Comparison of ENCODE assay signal across 8 cellular contexts in the genomic region with DNA sequence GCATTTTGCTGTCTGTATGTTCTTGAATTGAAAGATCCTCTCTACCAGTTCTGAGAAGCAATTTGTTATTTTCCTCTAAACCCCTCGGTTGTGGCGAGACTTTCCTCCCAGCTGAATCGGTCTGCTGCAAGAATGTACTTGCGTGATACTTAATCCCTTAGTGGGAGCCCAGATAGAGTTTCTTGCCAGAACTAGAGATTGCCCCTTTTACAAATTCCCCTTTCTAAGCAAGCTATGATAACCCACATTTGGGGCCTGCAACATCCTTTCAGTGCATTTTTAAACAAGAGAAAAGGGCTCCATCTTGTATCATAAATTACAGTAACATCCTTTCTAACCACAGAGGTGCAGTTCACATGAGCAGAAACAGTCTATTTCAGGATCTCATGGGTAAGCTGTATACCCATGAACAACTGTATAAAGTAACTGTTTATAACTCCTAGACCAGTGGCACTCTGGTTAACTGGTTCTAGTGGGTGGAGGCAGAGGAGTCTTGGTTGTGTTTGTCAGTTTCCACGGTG.
A peak's percentile ranks its signal among the peaks of the same experiment; 100 is the strongest.
DNase-seq lines count a peak whose midpoint lies in the region; ATAC-seq and TF ChIP-seq lines count a peak whose summit lies in the region.

No MANE protein-coding gene starts in this region.

- peak overlapping the region in 1 of 11 experiments; percentile 32; a peak in 1 of 22 replicates for H3K9ac ChIP-seq in BLaER1 treated with 17β-estradiol and CSF1 and Interleukin-3, amounts not matched to agents 10 nM and 100 nM

- peak overlapping the region in 7 of 11 experiments; percentile 2 to 70 (median 33); a peak in 11 of 22 replicates for H3K27ac ChIP-seq in BLaER1 treated with 17β-estradiol and CSF1 and Interleukin-3, amounts not matched to agents 10 nM and 100 nM
- no peak overlapping the region for H3K27ac ChIP-seq in A673 (ENCODE audit: low read depth, low read length, poor library complexity, severe bottlenecking)

- intact Hi-C loops in left ventricle myocardium superior (cut with micrococcal nuclease) (no loop called here), A673 (cut with micrococcal nuclease; ENCODE audit: unreplicated experiment) (no loop called here)

- DNase-seq in GM20000 (ENCODE audit: low spot score) (peak; percentile 40), OCI-M1 (lab: John Stamatoyannopoulos, UW) (peak; percentile 29), left ventricle myocardium superior (no peak), A673 (ENCODE audit: low spot score) (no peak), NCI-H1694 treated with DMSO at 0.1 percent for 48 hours (lab: John Stamatoyannopoulos, UW) (no peak), AML-193 (lab: John Stamatoyannopoulos, UW) (no peak)
- DNase-seq in activated CD4-positive, CD25-positive, alpha-beta regulatory T cell (lab: John Stamatoyannopoulos, UW) = no peak

- no peak for TF ChIP-seq CTCF in GM20000 (IDR thresholded peaks at IDR 0.05; ENCODE audit: extremely low read depth, missing control alignments)
- no peak for TF ChIP-seq CTCF in A673 (conservative IDR thresholded peaks at IDR 0.05; ENCODE audit: low read depth, low read length)

- POLR2A ChIA-PET in A673 (lab: Charles Lee; ENCODE audit: low non-redundant PET) = no interaction called here

- no peak overlapping the region for H3K4me3 ChIP-seq in BLaER1 treated with 17β-estradiol and CSF1 and Interleukin-3, amounts not matched to agents 10 nM and 100 nM
- H3K4me3 ChIP-seq in A673 (ENCODE audit: low read depth, low read length, poor library complexity, severe bottlenecking) = no peak overlapping the region

- no peaks in the 10 kb centered on the region for H4K20me1 ChIP-seq in BLaER1 treated with 17β-estradiol and CSF1 and Interleukin-3, amounts not matched to agents 10 nM and 100 nM

- BruUV-seq in A673 (replicated peaks; lab: Mats Ljungman, UMichigan) = no TSS peak

- CTCF ChIA-PET in A673 (lab: Charles Lee) = no interaction called here

- peaks cover 0 to 5% (median 0%) of the 10 kb centered on the region in 11 experiments; a peak in 1 of 22 replicates for H3K9me3 ChIP-seq in BLaER1 treated with 17β-estradiol and CSF1 and Interleukin-3, amounts not matched to agents 10 nM and 100 nM (replicated peaks in 1 of 11)
- H3K9me3 ChIP-seq in A673 (ENCODE audit: low read depth, low read length, poor library complexity, severe bottlenecking) = no peaks in the 10 kb centered on the region

- peaks cover 35 to 54% (median 43%) of the 10 kb centered on the region in 10 experiments for H3K4me1 ChIP-seq in BLaER1 treated with 17β-estradiol and CSF1 and Interleukin-3, amounts not matched to agents 10 nM and 100 nM
- H3K4me1 ChIP-seq in A673 (ENCODE audit: insufficient read depth, low read length, poor library complexity, severe bottlenecking) = peaks cover 28% of the 10 kb centered on the region

- H3K27me3 ChIP-seq in BLaER1 treated with 17β-estradiol and CSF1 and Interleukin-3, amounts not matched to agents 10 nM and 100 nM = no peaks in the 10 kb centered on the region
- H3K27me3 ChIP-seq in A673 (replicated peaks; ENCODE audit: insufficient read depth, low read depth, low read length, poor library complexity) = no peaks in the 10 kb centered on the region

- H3K36me3 ChIP-seq in BLaER1 treated with 17β-estradiol and CSF1 and Interleukin-3, amounts not matched to agents 10 nM and 100 nM = no peaks in the 10 kb centered on the region
- H3K36me3 ChIP-seq in A673 (ENCODE audit: insufficient read depth, low read length, poor library complexity, severe bottlenecking) = no peaks in the 10 kb centered on the region

- ATAC-seq in left ventricle myocardium superior = peak; percentile 41

- H3K4me2 ChIP-seq in BLaER1 treated with 17β-estradiol and CSF1 and Interleukin-3, amounts not matched to agents 10 nM and 100 nM = peak overlapping the region; percentile 56 to 93 (median 81)

Comparison
In these comparisons a context has a peak if more than half of its experiments do, and no peak if none do; other contexts are left out.
1. DNase-seq: peak in GM20000 (single experiment) and OCI-M1 (single experiment); none in left ventricle myocardium superior (single experiment), A673 (single experiment), NCI-H1694 treated with DMSO at 0.1 percent for 48 hours (single experiment), activated CD4-positive, CD25-positive, alpha-beta regulatory T cell (0 of 4) and AML-193 (0 of 2).